ENCODE assay signal across 19 cellular contexts in the genomic region with DNA sequence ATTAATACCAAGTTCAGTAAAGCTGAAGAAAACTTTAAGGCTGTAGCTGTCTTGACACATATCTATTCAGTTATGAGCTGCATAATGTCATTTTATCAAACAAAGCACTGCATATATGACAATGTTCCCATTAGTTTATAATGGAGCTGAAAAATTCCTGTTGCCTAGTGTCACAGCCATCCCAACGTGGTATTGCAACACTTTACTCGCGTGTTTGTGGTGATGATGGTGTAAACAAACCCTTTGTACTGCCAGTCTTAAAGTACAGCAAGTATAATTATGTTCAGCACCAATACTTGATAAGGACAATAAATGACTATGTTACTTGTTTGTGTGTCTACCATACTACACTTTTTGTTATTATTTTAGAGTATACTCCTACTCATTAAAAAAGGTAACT.
"Had no signal": no experiment of that assay in that cellular context is flagged by ENCODE, and none has a peak within 500 bp of the region (broad histone marks: within the 10 kb centered on the region; RNA-seq: fewer than 3 reads in every experiment).

No MANE protein-coding gene starts in this region.

- H3K4me1 Mint-ChIP-seq: activated CD4-positive, alpha-beta T cell treated with anti-CD3 and anti-CD28 coated beads for 36 hours; activated naive CD8-positive, alpha-beta T cell treated with anti-CD3 and anti-CD28 coated beads, Interleukin-2, amount 10 ng/mL, durations not matched to agents 7 days and 5 days; naive B cell had no signal

- H3K27me3 Mint-ChIP-seq: activated CD4-positive, alpha-beta T cell treated with anti-CD3 and anti-CD28 coated beads for 36 hours; activated CD8-positive, alpha-beta T cell treated with anti-CD3 and anti-CD28 coated beads for 36 hours; activated naive CD8-positive, alpha-beta T cell treated with anti-CD3 and anti-CD28 coated beads, Interleukin-2, amount 10 ng/mL, durations not matched to agents 7 days and 5 days; naive B cell had no signal

- H3K27ac Mint-ChIP-seq: activated CD4-positive, alpha-beta T cell treated with anti-CD3 and anti-CD28 coated beads for 36 hours; activated CD8-positive, alpha-beta T cell treated with anti-CD3 and anti-CD28 coated beads for 36 hours; activated naive CD8-positive, alpha-beta T cell treated with anti-CD3 and anti-CD28 coated beads, Interleukin-2, amount 10 ng/mL, durations not matched to agents 7 days and 5 days; activated T-cell treated with anti-CD3 and anti-CD28 coated beads, Interleukin-2, amount 50 U/mL, for 72 hours; naive B cell had no signal

- H3K79me2 ChIP-seq: parathyroid adenoma had no signal

- H3K9me3 ChIP-seq: thyroid gland, uterus had no signal

- H3K4me3 Mint-ChIP-seq: activated CD4-positive, alpha-beta T cell treated with anti-CD3 and anti-CD28 coated beads for 36 hours; activated CD8-positive, alpha-beta T cell treated with anti-CD3 and anti-CD28 coated beads for 36 hours; activated naive CD8-positive, alpha-beta T cell treated with anti-CD3 and anti-CD28 coated beads, Interleukin-2, amount 10 ng/mL, durations not matched to agents 7 days and 5 days; activated T-cell treated with anti-CD3 and anti-CD28 coated beads, Interleukin-2, amount 50 U/mL, for 72 hours; naive B cell had no signal

- ATAC-seq: activated CD4-positive, alpha-beta T cell treated with anti-CD3 and anti-CD28 coated beads for 36 hours; activated CD8-positive, alpha-beta T cell treated with anti-CD3 and anti-CD28 coated beads for 36 hours; activated T-cell treated with anti-CD3 and anti-CD28 coated beads, Interleukin-2, amount 50 U/mL, for 72 hours; left ventricle myocardium superior had no signal

- FAIRE-seq: astrocyte, keratinocyte had no signal

- H3K27me3 ChIP-seq: thyroid gland, uterus had no signal

- H3K9ac ChIP-seq: parathyroid adenoma had no signal

- H3K4me2 ChIP-seq: smooth muscle cell had no signal

- H3K4me1 ChIP-seq: parathyroid adenoma, thyroid gland, uterus had no signal

- H3K27ac ChIP-seq: coronary artery, epithelial cell of prostate, parathyroid adenoma, thyroid gland, uterus, WERI-Rb-1 had no signal

- H3K4me3 ChIP-seq: coronary artery, smooth muscle cell, thyroid gland, uterus had no signal

- H3K36me3 ChIP-seq: thyroid gland, uterus, WERI-Rb-1 had no signal

- DNase-seq: activated CD4-positive, alpha-beta T cell treated with anti-CD3 and anti-CD28 coated beads for 36 hours; activated CD8-positive, alpha-beta memory T cell treated with anti-CD3 and anti-CD28 coated beads, Interleukin-2, amount 50 U/mL, for 4 hours; activated CD8-positive, alpha-beta T cell treated with anti-CD3 and anti-CD28 coated beads for 36 hours; activated naive CD8-positive, alpha-beta T cell treated with anti-CD3 and anti-CD28 coated beads, Interleukin-2, amount 10 ng/mL, durations not matched to agents 7 days and 5 days; activated T-cell treated with anti-CD3 and anti-CD28 coated beads, Interleukin-2, amount 50 U/mL, for 72 hours; effector memory CD4-positive, alpha-beta T cell; left ventricle myocardium superior; midbrain; naive B cell; T-helper 1 cell; thyroid gland; uterus; WERI-Rb-1 had no signal

- H2AFZ ChIP-seq: parathyroid adenoma had no signal
